Comparison of ENCODE assay signal across 16 cellular contexts in genomic region chr7:54898659-54899340, GRCh38.
"Had no signal": no experiment of that assay in that cellular context is flagged by ENCODE, and none has a peak within 500 bp of the region (broad histone marks: within the 10 kb centered on the region; RNA-seq: fewer than 3 reads in every experiment).

No MANE protein-coding gene starts in this region.

- H3K27me3 ChIP-seq: foreskin keratinocyte, transverse colon had no signal

- H3K4me1 Mint-ChIP-seq: stimulated activated effector memory CD8-positive, alpha-beta T cell treated with anti-CD3 and anti-CD28 coated beads, Interleukin-12 subunit alpha, Interleukin-12 subunit beta, amount 100 ng/mL, for 72 hours had no signal

- H3K27ac Mint-ChIP-seq: activated CD8-positive, alpha-beta T cell treated with anti-CD3 and anti-CD28 coated beads, Interleukin-2, amount 10 ng/mL, durations not matched to agents 7 days and 5 days; activated T-helper 1 cell treated with anti-CD3 and anti-CD28 coated beads, Interleukin-12 subunit alpha, Interleukin-12 subunit beta, Interleukin-2, Interleukin-4 antibody, amounts not matched to agents 30 ng/mL and 10 ng/mL and 1 ng/mL, durations not matched to agents 14 hours and 24 hours and 36 hours; stimulated activated effector memory CD8-positive, alpha-beta T cell treated with anti-CD3 and anti-CD28 coated beads, Interleukin-12 subunit alpha, Interleukin-12 subunit beta, amount 100 ng/mL, for 72 hours had no signal

- H3K36me3 Mint-ChIP-seq: stimulated activated effector memory CD8-positive, alpha-beta T cell treated with anti-CD3 and anti-CD28 coated beads, Interleukin-12 subunit alpha, Interleukin-12 subunit beta, amount 100 ng/mL, for 72 hours had no signal

- H3K9me3 Mint-ChIP-seq: activated T-helper 1 cell treated with anti-CD3 and anti-CD28 coated beads, Interleukin-12 subunit alpha, Interleukin-12 subunit beta, Interleukin-2, Interleukin-4 antibody, amounts not matched to agents 30 ng/mL and 10 ng/mL and 1 ng/mL, durations not matched to agents 14 hours and 24 hours and 36 hours; stimulated activated effector memory CD8-positive, alpha-beta T cell treated with anti-CD3 and anti-CD28 coated beads, Interleukin-12 subunit alpha, Interleukin-12 subunit beta, amount 100 ng/mL, for 72 hours had no signal

- H3K4me3 Mint-ChIP-seq: activated CD8-positive, alpha-beta T cell treated with anti-CD3 and anti-CD28 coated beads, Interleukin-2, amount 10 ng/mL, durations not matched to agents 7 days and 5 days; activated T-helper 1 cell treated with anti-CD3 and anti-CD28 coated beads, Interleukin-12 subunit alpha, Interleukin-12 subunit beta, Interleukin-2, Interleukin-4 antibody, amounts not matched to agents 30 ng/mL and 10 ng/mL and 1 ng/mL, durations not matched to agents 14 hours and 24 hours and 36 hours; stimulated activated effector memory CD8-positive, alpha-beta T cell treated with anti-CD3 and anti-CD28 coated beads, Interleukin-12 subunit alpha, Interleukin-12 subunit beta, amount 100 ng/mL, for 72 hours had no signal

- H3K9me3 ChIP-seq: SK-N-SH, transverse colon had no signal

- H3K27ac ChIP-seq: foreskin keratinocyte, parathyroid adenoma, transverse colon had no signal

- H3K4me1 ChIP-seq: foreskin keratinocyte, parathyroid adenoma, transverse colon had no signal

- H3K4me3 ChIP-seq: transverse colon had no signal

- H3K36me3 ChIP-seq: transverse colon had no signal

- ATAC-seq: activated CD8-positive, alpha-beta T cell treated with anti-CD3 and anti-CD28 coated beads, Interleukin-2, amount 10 ng/mL, durations not matched to agents 7 days and 5 days; foreskin keratinocyte; stimulated activated effector memory CD8-positive, alpha-beta T cell treated with anti-CD3 and anti-CD28 coated beads, Interleukin-12 subunit alpha, Interleukin-12 subunit beta, amount 100 ng/mL, for 72 hours had no signal

- H3K9ac ChIP-seq: parathyroid adenoma, SK-N-SH had no signal

- DNase-seq: activated CD4-positive, alpha-beta T cell treated with anti-CD3 and anti-CD28 coated beads for 4 hours; activated CD8-positive, alpha-beta memory T cell treated with anti-CD3 and anti-CD28 coated beads, Interleukin-2, amount 50 U/mL, for 48 hours; activated CD8-positive, alpha-beta T cell treated with anti-CD3 and anti-CD28 coated beads, Interleukin-2, amount 10 ng/mL, durations not matched to agents 7 days and 5 days; activated naive CD4-positive, alpha-beta T cell treated with Interleukin-2 at 50 U/mL for 16 hours; central memory CD4-positive, alpha-beta T cell; cortex of kidney; effector CD8-positive, alpha-beta T cell; foreskin keratinocyte; kidney; mesendoderm; retina; SK-N-SH; transverse colon had no signal
